In the genomic region with DNA sequence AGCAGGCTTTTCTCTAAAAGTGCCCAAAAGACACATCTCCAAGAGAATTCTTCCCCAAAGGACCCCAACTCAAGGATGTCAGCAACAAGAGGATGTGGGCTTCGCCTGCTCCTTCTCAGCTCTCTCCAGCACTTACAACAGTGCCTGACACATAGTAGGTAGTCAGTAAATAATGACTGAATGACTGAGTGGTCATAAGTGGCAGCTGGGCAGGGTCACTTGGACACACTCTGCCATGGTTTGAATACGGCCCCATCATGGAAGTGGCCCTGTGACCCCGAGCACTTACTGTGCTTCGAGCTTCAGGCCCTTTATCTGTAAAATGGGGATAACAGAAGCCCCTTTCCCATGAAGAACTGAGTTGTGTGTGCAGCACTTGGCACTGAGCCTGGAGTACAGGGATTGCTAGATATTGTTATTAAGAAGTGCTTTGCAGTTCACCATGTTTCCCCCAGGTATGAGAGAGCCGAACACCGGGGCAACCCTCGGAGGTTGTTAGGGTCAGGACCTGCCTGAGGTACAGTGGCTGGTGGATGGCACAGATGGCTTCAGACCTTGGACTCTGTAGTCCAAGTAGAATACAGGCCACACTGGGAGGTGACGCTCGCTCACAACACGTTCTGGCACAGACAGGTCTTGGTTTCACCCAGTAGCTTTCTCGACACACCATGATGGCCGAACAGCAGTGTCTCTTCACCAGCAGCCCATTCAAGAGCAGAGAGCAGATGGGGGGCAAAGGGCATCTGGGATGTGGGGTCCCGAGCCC, we compare ENCODE assay signal across 16 cellular contexts. TPM values are rescaled to one million over a fixed set of nuclear protein-coding genes. Genes with fewer than 3 reads are reported as not detected.
DNase-seq lines count a peak whose midpoint lies in the region; ATAC-seq, FAIRE-seq and TF ChIP-seq lines count a peak whose summit lies in the region.
"Had no signal": no experiment of that assay in that cellular context is flagged by ENCODE, and none has a peak within 500 bp of the region (broad histone marks: within the 10 kb centered on the region; RNA-seq: fewer than 3 reads in every experiment).

No MANE protein-coding gene starts in this region.

- H3K27ac ChIP-seq in kidney (ENCODE audit: low read depth in 2 of 2, low read length in 2 of 2), result no peak overlapping the region
- H3K27ac ChIP-seq: epithelial cell of prostate, KMS-11, parathyroid adenoma had no signal

- no peaks in the 10 kb centered on the region for H3K36me3 Mint-ChIP-seq in stimulated activated naive CD8-positive, alpha-beta T cell treated with anti-CD3 and anti-CD28 coated beads, Interleukin-15, Interleukin-2, amounts not matched to agents 100 ng/mL and 50 ng/mL, for 24 hours (ENCODE audit: low read depth)
- peaks cover 33% of the 10 kb centered on the region for H3K36me3 Mint-ChIP-seq in activated CD8-positive, alpha-beta T cell treated with anti-CD3 and anti-CD28 coated beads, Interleukin-2, amount 10 ng/mL, durations not matched to agents 7 days and 5 days (ENCODE audit: low read depth)

- no peak for FAIRE-seq in kidney (lab: Jason Lieb, UNC)
- FAIRE-seq: islet of Langerhans, small intestine had no signal

- CTCF ChIA-PET in activated CD8-positive, alpha-beta T cell treated with anti-CD3 and anti-CD28 coated beads, Interleukin-2, amount 10 ng/mL, durations not matched to agents 7 days and 5 days (lab: Charles Lee), result interaction anchor here (1.2 to 12.2 kb wide), 5 partner anchors 8 to 249 kb away, joined by 5 to 241 read pairs (median 7); a partner anchor contains a TSS

- intact Hi-C loops in kidney (cut with DNase I), result no loop called here

- no peaks in the 10 kb centered on the region for H3K9me3 Mint-ChIP-seq in stimulated activated naive CD8-positive, alpha-beta T cell treated with anti-CD3 and anti-CD28 coated beads, Interleukin-15, Interleukin-2, amounts not matched to agents 100 ng/mL and 50 ng/mL, for 24 hours
- H3K9me3 Mint-ChIP-seq in activated CD8-positive, alpha-beta T cell treated with anti-CD3 and anti-CD28 coated beads, Interleukin-2, amount 10 ng/mL, durations not matched to agents 7 days and 5 days (ENCODE audit: insufficient read depth), result no peaks in the 10 kb centered on the region

- no peak overlapping the region for H3K9ac ChIP-seq in kidney (ENCODE audit: low read length in 2 of 2)
- H3K9ac ChIP-seq: KMS-11, parathyroid adenoma had no signal

- H3K27ac Mint-ChIP-seq in stimulated activated naive CD8-positive, alpha-beta T cell treated with anti-CD3 and anti-CD28 coated beads, Interleukin-15, Interleukin-2, amounts not matched to agents 100 ng/mL and 50 ng/mL, for 24 hours, result peak overlapping the region; percentile 92
- H3K27ac Mint-ChIP-seq in activated CD8-positive, alpha-beta T cell treated with anti-CD3 and anti-CD28 coated beads, Interleukin-2, amount 10 ng/mL, durations not matched to agents 7 days and 5 days, result peak overlapping the region; percentile 86

- no peaks in the 10 kb centered on the region for H3K9me3 ChIP-seq in kidney (ENCODE audit: control insufficient read depth in 1 of 2, low read length in 2 of 2)

- H3K4me3 Mint-ChIP-seq in stimulated activated naive CD8-positive, alpha-beta T cell treated with anti-CD3 and anti-CD28 coated beads, Interleukin-15, Interleukin-2, amounts not matched to agents 100 ng/mL and 50 ng/mL, for 24 hours, result no peak overlapping the region
- no peak overlapping the region for H3K4me3 Mint-ChIP-seq in activated CD8-positive, alpha-beta T cell treated with anti-CD3 and anti-CD28 coated beads, Interleukin-2, amount 10 ng/mL, durations not matched to agents 7 days and 5 days

- no peak for DNase-seq in stimulated activated naive CD8-positive, alpha-beta T cell treated with anti-CD3 and anti-CD28 coated beads, Interleukin-15, Interleukin-2, amounts not matched to agents 100 U/mL and 50 U/mL, for 24 hours
- no peak for DNase-seq in activated CD8-positive, alpha-beta T cell treated with anti-CD3 and anti-CD28 coated beads, Interleukin-2, amount 10 ng/mL, durations not matched to agents 7 days and 5 days
- DNase-seq in kidney (peak; percentile 43), NCI-H774 (lab: John Stamatoyannopoulos, UW) (no peak), NCI-H1694 (lab: John Stamatoyannopoulos, UW) (no peak), AG08395 (ENCODE audit: low spot score) (no peak), foreskin melanocyte (no peak)
- DNase-seq: GF-D8; OCI-M1; small intestine; stimulated activated naive CD4-positive, alpha-beta T cell treated with Interleukin-2 at 50 U/mL for 16 hours had no signal

- peaks cover 0 to 8% of the 10 kb centered on the region in 2 donors for H3K4me1 ChIP-seq in kidney (ENCODE audit: control insufficient read depth in 1 of 2, insufficient read depth in 1 of 2, low read depth in 1 of 2, low read length in 2 of 2)

- H3K36me3 ChIP-seq in kidney (ENCODE audit: control insufficient read depth in 1 of 2, insufficient read depth in 2 of 2, low read length in 2 of 2), result no peaks in the 10 kb centered on the region

- no peak for TF ChIP-seq CTCF in kidney (IDR thresholded peaks at IDR 0.05; ENCODE audit: borderline replicate concordance, extremely low read depth, insufficient read depth)

- ATAC-seq in stimulated activated naive CD8-positive, alpha-beta T cell treated with anti-CD3 and anti-CD28 coated beads, Interleukin-15, Interleukin-2, amounts not matched to agents 100 U/mL and 50 U/mL, for 24 hours, result no peak
- no peak for ATAC-seq in activated CD8-positive, alpha-beta T cell treated with anti-CD3 and anti-CD28 coated beads, Interleukin-2, amount 10 ng/mL, durations not matched to agents 7 days and 5 days

- H3K4me3 ChIP-seq in kidney (ENCODE audit: low read length in 2 of 2), result no peak overlapping the region

- no peaks in the 10 kb centered on the region for H3K27me3 Mint-ChIP-seq in stimulated activated naive CD8-positive, alpha-beta T cell treated with anti-CD3 and anti-CD28 coated beads, Interleukin-15, Interleukin-2, amounts not matched to agents 100 ng/mL and 50 ng/mL, for 24 hours
- no peaks in the 10 kb centered on the region for H3K27me3 Mint-ChIP-seq in activated CD8-positive, alpha-beta T cell treated with anti-CD3 and anti-CD28 coated beads, Interleukin-2, amount 10 ng/mL, durations not matched to agents 7 days and 5 days (ENCODE audit: low read depth)

- POLR2A ChIA-PET in activated CD8-positive, alpha-beta T cell treated with anti-CD3 and anti-CD28 coated beads, Interleukin-2, amount 10 ng/mL, durations not matched to agents 7 days and 5 days (lab: Charles Lee), result interaction anchor here (1.2 to 8.3 kb wide), 2 partner anchors 8 to 214 kb away, joined by 3 to 145 read pairs; a partner anchor contains a TSS

- peaks cover 88% of the 10 kb centered on the region for H3K4me1 Mint-ChIP-seq in stimulated activated naive CD8-positive, alpha-beta T cell treated with anti-CD3 and anti-CD28 coated beads, Interleukin-15, Interleukin-2, amounts not matched to agents 100 ng/mL and 50 ng/mL, for 24 hours (ENCODE audit: low read depth)
- peaks cover 85% of the 10 kb centered on the region for H3K4me1 Mint-ChIP-seq in activated CD8-positive, alpha-beta T cell treated with anti-CD3 and anti-CD28 coated beads, Interleukin-2, amount 10 ng/mL, durations not matched to agents 7 days and 5 days (ENCODE audit: low read depth)

RNA-seq across cellular contexts. Expression of a gene that starts 56.0 kb away (rescaled TPM):
- 10 to 100 TPM; 22.2 to 24.5 TPM for total RNA-seq in activated CD8-positive, alpha-beta T cell treated with anti-CD3 and anti-CD28 coated beads, Interleukin-2, amount 10 ng/mL, durations not matched to agents 7 days and 5 days
- 19.4 TPM for total RNA-seq in kidney
- 14.1 TPM for polyA plus RNA-seq in kidney (ENCODE audit: insufficient read depth, low read depth, low replicate concordance)
